ENCODE assay signal across 29 cellular contexts in the genomic region with DNA sequence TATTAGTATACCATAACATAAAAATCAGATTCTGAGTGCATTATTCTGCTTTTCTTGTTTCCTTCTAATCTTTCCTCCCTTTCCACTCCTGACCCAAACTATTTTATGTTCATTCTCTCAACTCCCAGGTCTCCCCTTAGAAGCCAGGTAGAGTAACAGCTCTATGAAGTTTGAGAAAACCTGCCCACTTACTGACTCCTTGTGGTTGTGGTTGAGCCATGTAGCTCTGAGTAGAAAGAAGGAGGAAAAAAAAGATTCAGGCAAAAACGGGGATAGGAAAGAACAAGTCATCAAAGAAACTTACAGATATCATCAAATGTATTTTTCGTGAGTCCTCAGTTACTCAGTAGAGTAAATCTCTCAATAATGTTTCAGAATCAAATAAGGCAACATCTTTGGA.
A peak's percentile ranks its signal among the peaks of the same experiment; 100 is the strongest.
DNase-seq lines count a peak whose midpoint lies in the region; ATAC-seq, FAIRE-seq and TF ChIP-seq lines count a peak whose summit lies in the region.
"Had no signal": no experiment of that assay in that cellular context is flagged by ENCODE, and none has a peak within 500 bp of the region (broad histone marks: within the 10 kb centered on the region; RNA-seq: fewer than 3 reads in every experiment).

No MANE protein-coding gene starts in this region.

- 0 out of 2 replicates have a peak, but pooled peaks have one; percentile 10 for TF ChIP-seq CTCF in AG04450 (IDR thresholded peaks at IDR 0.05; ENCODE audit: low read depth, low read length)
- TF ChIP-seq CTCF in bronchial epithelial cell (IDR thresholded peaks at IDR 0.05; ENCODE audit: insufficient read depth, low read length, severe bottlenecking): no peak
- TF ChIP-seq CTCF in activated CD8-positive, alpha-beta T cell treated with anti-CD3 and anti-CD28 coated beads for 36 hours (IDR thresholded peaks at IDR 0.05): no peak

- H3K4me1 ChIP-seq in HUES48 (ENCODE audit: control insufficient read depth, insufficient read depth, low read length): peaks cover 23% of the 10 kb centered on the region
- H3K4me1 ChIP-seq: gastrocnemius medialis, parathyroid adenoma, right atrium auricular region, suprapubic skin had no signal

- intact Hi-C loops in activated CD8-positive, alpha-beta T cell treated with anti-CD3 and anti-CD28 coated beads for 36 hours (cut with micrococcal nuclease): no loop called here

- peaks cover 4% of the 10 kb centered on the region for H3K27me3 Mint-ChIP-seq in activated naive CD4-positive, alpha-beta T cell treated with anti-CD3 and anti-CD28 coated beads, Interleukin-2, amount 10 ng/mL, durations not matched to agents 7 days and 5 days
- H3K27me3 Mint-ChIP-seq in activated CD8-positive, alpha-beta T cell treated with anti-CD3 and anti-CD28 coated beads for 36 hours: peaks cover 29% of the 10 kb centered on the region

- no peak overlapping the region for H3K4me3 Mint-ChIP-seq in activated naive CD4-positive, alpha-beta T cell treated with anti-CD3 and anti-CD28 coated beads, Interleukin-2, amount 10 ng/mL, durations not matched to agents 7 days and 5 days
- H3K4me3 Mint-ChIP-seq in activated CD8-positive, alpha-beta T cell treated with anti-CD3 and anti-CD28 coated beads for 36 hours: no peak overlapping the region
- H3K4me3 Mint-ChIP-seq: activated T-cell treated with anti-CD3 and anti-CD28 coated beads, Interleukin-2, amount 50 U/mL, for 24 hours; B cell; CD4-positive, alpha-beta memory T cell had no signal

- H3K27ac ChIP-seq in AG04450 (ENCODE audit: low read depth, low read length): no peak overlapping the region
- H3K27ac ChIP-seq in HUES48 (ENCODE audit: low read depth, low read length): peak overlapping the region; percentile 82
- H3K27ac ChIP-seq: dorsolateral prefrontal cortex, gastrocnemius medialis, hepatocyte, parathyroid adenoma, right atrium auricular region, suprapubic skin had no signal

- H3K27ac Mint-ChIP-seq in activated naive CD4-positive, alpha-beta T cell treated with anti-CD3 and anti-CD28 coated beads, Interleukin-2, amount 10 ng/mL, durations not matched to agents 7 days and 5 days: no peak overlapping the region
- H3K27ac Mint-ChIP-seq in activated CD8-positive, alpha-beta T cell treated with anti-CD3 and anti-CD28 coated beads for 36 hours: no peak overlapping the region
- H3K27ac Mint-ChIP-seq: activated T-cell treated with anti-CD3 and anti-CD28 coated beads, Interleukin-2, amount 50 U/mL, for 24 hours; B cell; CD4-positive, alpha-beta memory T cell had no signal

- no peaks in the 10 kb centered on the region for H3K36me3 Mint-ChIP-seq in activated naive CD4-positive, alpha-beta T cell treated with anti-CD3 and anti-CD28 coated beads, Interleukin-2, amount 10 ng/mL, durations not matched to agents 7 days and 5 days
- no peaks in the 10 kb centered on the region for H3K36me3 Mint-ChIP-seq in activated CD8-positive, alpha-beta T cell treated with anti-CD3 and anti-CD28 coated beads for 36 hours (ENCODE audit: low read depth)
- H3K36me3 Mint-ChIP-seq: CD4-positive, alpha-beta memory T cell had no signal

- no peak overlapping the region for H3K4me3 ChIP-seq in AG04450 (ENCODE audit: low read depth, low read length)
- H3K4me3 ChIP-seq in HUES48 (ENCODE audit: low read depth, low read length): no peak overlapping the region
- H3K4me3 ChIP-seq in bronchial epithelial cell (ENCODE audit: low read depth, low read length): no peak overlapping the region
- H3K4me3 ChIP-seq: dorsolateral prefrontal cortex, gastrocnemius medialis, hepatocyte, right atrium auricular region, smooth muscle cell, suprapubic skin had no signal

- ATAC-seq in GM21367 (IDR thresholded peaks at IDR 0.05; ENCODE audit: unreplicated experiment) (no peak), GM19452 (IDR thresholded peaks at IDR 0.05; ENCODE audit: unreplicated experiment) (no peak)
- ATAC-seq in activated CD8-positive, alpha-beta T cell treated with anti-CD3 and anti-CD28 coated beads for 36 hours: no peak
- ATAC-seq: gastrocnemius medialis, left lobe of liver had no signal

- no peak for FAIRE-seq in bronchial epithelial cell (lab: Jason Lieb, UNC)
- FAIRE-seq: D721Med, H54 had no signal

- no peaks in the 10 kb centered on the region for H3K36me3 ChIP-seq in HUES48 (ENCODE audit: control insufficient read depth, insufficient read depth, low read length)
- no peaks in the 10 kb centered on the region for H3K36me3 ChIP-seq in bronchial epithelial cell (ENCODE audit: control insufficient read depth, insufficient read depth, low read length)
- H3K36me3 ChIP-seq: gastrocnemius medialis, right atrium auricular region, suprapubic skin had no signal

- POLR2A ChIA-PET in AG04450 (lab: Yijun Ruan, JAX): no interaction called here
- POLR2A ChIA-PET in activated CD8-positive, alpha-beta T cell treated with anti-CD3 and anti-CD28 coated beads for 36 hours (lab: Charles Lee): no interaction called here

- CTCF ChIA-PET in AG04450 (lab: Charles Lee): interaction anchor here (0.6 kb wide), 1 partner anchor 751 kb away, joined by 4 read pairs; no protein-coding TSS in a partner anchor
- CTCF ChIA-PET in activated naive CD4-positive, alpha-beta T cell treated with anti-CD3 and anti-CD28 coated beads, Interleukin-2, amount 10 ng/mL, durations not matched to agents 7 days and 5 days (lab: Charles Lee): no interaction called here
- CTCF ChIA-PET in activated CD8-positive, alpha-beta T cell treated with anti-CD3 and anti-CD28 coated beads for 36 hours (lab: Charles Lee): no interaction called here

- H3K27me3 ChIP-seq in AG04450 (ENCODE audit: control insufficient read depth, insufficient read depth, low read length): peaks cover 3% of the 10 kb centered on the region
- no peaks in the 10 kb centered on the region for H3K27me3 ChIP-seq in HUES48 (ENCODE audit: control insufficient read depth, insufficient read depth, low read length)
- no peaks in the 10 kb centered on the region for H3K27me3 ChIP-seq in bronchial epithelial cell (ENCODE audit: control insufficient read depth, insufficient read depth, low read length)
- H3K27me3 ChIP-seq: hepatocyte, right atrium auricular region had no signal

- no peaks in the 10 kb centered on the region for H3K9me3 Mint-ChIP-seq in activated naive CD4-positive, alpha-beta T cell treated with anti-CD3 and anti-CD28 coated beads, Interleukin-2, amount 10 ng/mL, durations not matched to agents 7 days and 5 days
- no peaks in the 10 kb centered on the region for H3K9me3 Mint-ChIP-seq in activated CD8-positive, alpha-beta T cell treated with anti-CD3 and anti-CD28 coated beads for 36 hours
- H3K9me3 Mint-ChIP-seq: activated T-cell treated with anti-CD3 and anti-CD28 coated beads, Interleukin-2, amount 50 U/mL, for 24 hours; neural crest cell had no signal

- H3K9me3 ChIP-seq in AG04450 (ENCODE audit: control insufficient read depth, insufficient read depth, low read length): no peaks in the 10 kb centered on the region
- no peaks in the 10 kb centered on the region for H3K9me3 ChIP-seq in HUES48 (ENCODE audit: control insufficient read depth, insufficient read depth, low read length)
- H3K9me3 ChIP-seq: gastrocnemius medialis, right atrium auricular region, suprapubic skin had no signal

- H3K9ac ChIP-seq in HUES48 (ENCODE audit: low read depth, low read length): no peak overlapping the region
- H3K9ac ChIP-seq: parathyroid adenoma had no signal

- no peak for DNase-seq in AG04450 (ENCODE audit: low read depth, low spot score)
- DNase-seq in bronchial epithelial cell (ENCODE audit: low read depth): peak; percentile 17
- DNase-seq in left kidney (ENCODE audit: low read depth, low spot score): peak; percentile 12
- no peak for DNase-seq in activated naive CD4-positive, alpha-beta T cell treated with anti-CD3 and anti-CD28 coated beads, Interleukin-2, amount 10 ng/mL, durations not matched to agents 7 days and 5 days
- DNase-seq in activated CD8-positive, alpha-beta T cell treated with anti-CD3 and anti-CD28 coated beads for 36 hours: no peak
- DNase-seq: activated CD4-positive, alpha-beta T cell treated with anti-CD3 and anti-CD28 coated beads for 4 hours; activated effector memory CD4-positive, alpha-beta T cell treated with anti-CD3 and anti-CD28 coated beads, Interleukin-2, amount 50 U/mL, for 16 hours; activated T-cell treated with anti-CD3 and anti-CD28 coated beads, Interleukin-2, amount 50 U/mL, for 24 hours; CD4-positive, alpha-beta memory T cell; dorsolateral prefrontal cortex; gastrocnemius medialis; NCI-H1048; NCI-H1694; NCI-H82; stimulated activated CD4-positive, alpha-beta T cell treated with anti-CD3 and anti-CD28 coated beads, Interleukin-1b, Interleukin-23, amount 100 ng/mL, for 48 hours; stimulated activated naive CD4-positive, alpha-beta T cell treated with Interleukin-2 at 50 U/mL for 16 hours had no signal

- no peaks in the 10 kb centered on the region for H3K4me1 Mint-ChIP-seq in activated naive CD4-positive, alpha-beta T cell treated with anti-CD3 and anti-CD28 coated beads, Interleukin-2, amount 10 ng/mL, durations not matched to agents 7 days and 5 days
- no peaks in the 10 kb centered on the region for H3K4me1 Mint-ChIP-seq in activated CD8-positive, alpha-beta T cell treated with anti-CD3 and anti-CD28 coated beads for 36 hours (ENCODE audit: low read depth)
- H3K4me1 Mint-ChIP-seq: B cell; CD4-positive, alpha-beta memory T cell had no signal

Comparison
In these comparisons a context has a peak if more than half of its experiments do, and no peak if none do; other contexts are left out.
1. DNase-seq: peak in bronchial epithelial cell (single experiment) and left kidney (single experiment); none in AG04450 (single experiment), activated naive CD4-positive, alpha-beta T cell treated with anti-CD3 and anti-CD28 coated beads, Interleukin-2, amount 10 ng/mL, durations not matched to agents 7 days and 5 days (single experiment) and activated CD8-positive, alpha-beta T cell treated with anti-CD3 and anti-CD28 coated beads for 36 hours (single experiment).